Comparison of ENCODE assay signal across 1 cellular context in the genomic region with DNA sequence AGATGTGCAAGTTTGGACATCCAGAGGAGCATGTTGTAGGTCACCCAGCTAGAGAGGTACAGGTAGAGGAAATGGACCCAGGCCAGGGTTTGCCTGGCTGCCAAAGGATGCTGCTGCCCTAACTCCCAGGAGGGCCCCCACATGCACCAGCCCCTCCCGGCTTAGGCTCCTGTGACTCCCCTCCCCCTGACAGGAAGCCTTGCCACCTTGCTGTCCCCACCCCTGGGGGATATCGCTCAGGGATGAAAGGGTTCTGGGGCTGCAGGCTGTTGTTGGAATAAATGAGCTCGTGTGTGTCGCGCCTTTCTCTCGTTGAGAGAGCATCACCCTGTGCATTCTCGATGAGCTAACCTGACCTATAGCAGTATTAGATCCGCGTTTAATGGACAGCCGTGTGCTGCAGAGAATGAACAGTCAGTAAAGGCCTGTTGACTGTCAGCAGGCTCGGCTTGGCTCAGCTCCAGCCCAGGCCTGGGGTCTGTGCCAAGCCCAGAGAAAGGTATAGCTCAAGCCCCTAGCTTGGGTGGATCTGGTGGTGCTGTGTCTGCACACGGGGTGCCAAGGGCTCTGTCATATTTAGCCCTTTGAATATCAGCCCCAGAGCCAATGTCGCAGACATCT.
TF ChIP-seq lines count a peak whose summit lies in the region.

No MANE protein-coding gene starts in this region.

TF ChIP-seq in K562, 482 proteins besides CTCF, POLR2A, EP300 and RAD21 (continued from another document):
- TF ChIP-seq, protein P1, sequence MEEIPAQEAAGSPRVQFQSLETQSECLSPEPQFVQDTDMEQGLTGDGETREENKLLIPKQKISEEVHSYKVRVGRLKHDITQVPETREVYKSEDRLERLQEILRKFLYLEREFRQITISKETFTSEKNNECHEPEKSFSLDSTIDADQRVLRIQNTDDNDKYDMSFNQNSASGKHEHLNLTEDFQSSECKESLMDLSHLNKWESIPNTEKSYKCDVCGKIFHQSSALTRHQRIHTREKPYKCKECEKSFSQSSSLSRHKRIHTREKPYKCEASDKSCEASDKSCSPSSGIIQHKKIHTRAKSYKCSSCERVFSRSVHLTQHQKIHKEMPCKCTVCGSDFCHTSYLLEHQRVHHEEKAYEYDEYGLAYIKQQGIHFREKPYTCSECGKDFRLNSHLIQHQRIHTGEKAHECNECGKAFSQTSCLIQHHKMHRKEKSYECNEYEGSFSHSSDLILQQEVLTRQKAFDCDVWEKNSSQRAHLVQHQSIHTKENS (CRISPR knock-in tag; IDR thresholded peaks at IDR 0.05): no peak
